ENCODE assay signal across 2 cellular contexts in the genomic region with DNA sequence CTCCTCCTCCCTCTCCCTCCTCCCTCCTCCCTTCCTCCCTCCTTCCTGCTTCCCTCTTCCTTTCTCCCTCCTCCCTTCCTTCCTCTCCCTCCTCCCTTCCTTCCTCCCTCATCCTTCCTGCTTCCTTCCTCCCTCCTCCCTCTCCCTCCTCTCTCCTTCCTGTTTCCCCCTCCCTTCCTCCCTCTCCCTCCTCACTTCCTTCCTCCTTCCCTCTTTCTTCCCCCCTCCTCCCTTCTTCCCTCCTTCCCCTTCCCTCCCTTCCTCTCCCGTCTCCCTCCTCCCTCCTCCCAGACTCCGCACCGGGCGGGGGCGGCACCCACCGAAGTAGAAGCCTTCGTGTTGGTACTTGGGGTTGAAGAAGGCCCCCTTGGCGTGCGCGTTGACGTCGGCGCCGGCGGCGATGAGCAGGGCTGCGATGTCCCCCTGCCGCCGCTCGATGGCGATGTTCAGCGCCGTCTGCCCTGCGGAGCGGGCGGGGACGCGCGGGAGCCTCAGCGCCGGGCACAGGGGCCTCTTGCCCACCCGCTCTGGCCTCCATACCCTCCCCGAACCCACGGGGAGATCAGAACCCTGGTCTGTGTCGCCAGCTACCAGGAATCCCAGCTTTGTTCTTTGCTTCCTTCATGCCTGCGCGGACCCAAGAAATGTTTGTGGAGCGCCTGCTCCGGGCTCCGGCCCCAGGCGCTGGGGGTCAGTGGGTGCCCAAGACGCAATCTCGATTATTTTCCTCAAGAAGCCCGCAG.
TF ChIP-seq lines count a peak whose summit lies in the region.

No MANE protein-coding gene starts in this region.

TF ChIP-seq in IMR-90, 13 proteins besides CTCF, POLR2A, EP300 and RAD21:
- TF ChIP-seq FOS (IDR thresholded peaks at IDR 0.05; ENCODE audit: low read depth, low read length) (no peak), RCOR1 (IDR thresholded peaks at IDR 0.05; ENCODE audit: insufficient replicate concordance, low read length) (no peak), MAFK (IDR thresholded peaks at IDR 0.05; ENCODE audit: low read depth, low read length) (no peak), MAZ (IDR thresholded peaks at IDR 0.05; ENCODE audit: borderline replicate concordance, low read depth, low read length) (peak; percentile 69; the same call in 1 of the 2 replicates), CHD1 (IDR thresholded peaks at IDR 0.05; ENCODE audit: low read depth, low read length) (no peak), BHLHE40 (IDR thresholded peaks at IDR 0.05; ENCODE audit: low read depth, low read length) (no peak), NFE2L2 (IDR thresholded peaks at IDR 0.05; ENCODE audit: low read depth, low read length) (no peak), CEBPB (IDR thresholded peaks at IDR 0.05; ENCODE audit: low read depth, low read length) (no peak), SMC3 (IDR thresholded peaks at IDR 0.05; ENCODE audit: low read depth, low read length) (peak; percentile 44; the same call in 1 of the 2 replicates), MXI1 (IDR thresholded peaks at IDR 0.05; ENCODE audit: borderline replicate concordance, low read depth, low read length) (no peak), RFX5 (IDR thresholded peaks at IDR 0.05; ENCODE audit: low read depth, low read length) (no peak)
- TF ChIP-seq, protein P1, sequence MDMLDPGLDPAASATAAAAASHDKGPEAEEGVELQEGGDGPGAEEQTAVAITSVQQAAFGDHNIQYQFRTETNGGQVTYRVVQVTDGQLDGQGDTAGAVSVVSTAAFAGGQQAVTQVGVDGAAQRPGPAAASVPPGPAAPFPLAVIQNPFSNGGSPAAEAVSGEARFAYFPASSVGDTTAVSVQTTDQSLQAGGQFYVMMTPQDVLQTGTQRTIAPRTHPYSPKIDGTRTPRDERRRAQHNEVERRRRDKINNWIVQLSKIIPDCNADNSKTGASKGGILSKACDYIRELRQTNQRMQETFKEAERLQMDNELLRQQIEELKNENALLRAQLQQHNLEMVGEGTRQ (IDR thresholded peaks at IDR 0.05; ENCODE audit: low read depth, low read length), result no peak
- TF ChIP-seq, protein P2, sequence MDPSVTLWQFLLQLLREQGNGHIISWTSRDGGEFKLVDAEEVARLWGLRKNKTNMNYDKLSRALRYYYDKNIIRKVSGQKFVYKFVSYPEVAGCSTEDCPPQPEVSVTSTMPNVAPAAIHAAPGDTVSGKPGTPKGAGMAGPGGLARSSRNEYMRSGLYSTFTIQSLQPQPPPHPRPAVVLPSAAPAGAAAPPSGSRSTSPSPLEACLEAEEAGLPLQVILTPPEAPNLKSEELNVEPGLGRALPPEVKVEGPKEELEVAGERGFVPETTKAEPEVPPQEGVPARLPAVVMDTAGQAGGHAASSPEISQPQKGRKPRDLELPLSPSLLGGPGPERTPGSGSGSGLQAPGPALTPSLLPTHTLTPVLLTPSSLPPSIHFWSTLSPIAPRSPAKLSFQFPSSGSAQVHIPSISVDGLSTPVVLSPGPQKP (IDR thresholded peaks at IDR 0.05; ENCODE audit: borderline replicate concordance, low read depth, low read length), result no peak

TF ChIP-seq in HepG2, 621 proteins besides CTCF, POLR2A, EP300 and RAD21 (continues in another document):
- TF ChIP-seq ZNF501 (CRISPR knock-in tag; IDR thresholded peaks at IDR 0.05) (0 out of 2 replicates have a peak, but pooled peaks have one; percentile 26), HNRNPL (IDR thresholded peaks at IDR 0.05; ENCODE audit: low read depth, low read length) (0 out of 2 replicates have a peak, but pooled peaks have one; percentile 33), PHF8 (CRISPR knock-in tag; IDR thresholded peaks at IDR 0.05) (peak; percentile 44; the same call in 1 of the 2 replicates), REXO4 (CRISPR knock-in tag; IDR thresholded peaks at IDR 0.05; ENCODE audit: borderline replicate concordance) (no peak), YY1 (IDR thresholded peaks at IDR 0.05; ENCODE audit: insufficient read depth, insufficient replicate concordance, low read depth, low read length) (peak; percentile 15), MAZ (IDR thresholded peaks at IDR 0.05; ENCODE audit: borderline replicate concordance, low read depth, low read length) (no peak), MAZ (CRISPR knock-in tag; IDR thresholded peaks at IDR 0.05; ENCODE audit: low read depth) (peak; percentile 30; the same call in 1 of the 2 replicates), ZFY (CRISPR knock-in tag; IDR thresholded peaks at IDR 0.05) (0 out of 2 replicates have a peak, but pooled peaks have one; percentile 23), ZNF777 (CRISPR knock-in tag; IDR thresholded peaks at IDR 0.05) (0 out of 2 replicates have a peak, but pooled peaks have one; percentile 34), PCBP1 (IDR thresholded peaks at IDR 0.05; ENCODE audit: borderline replicate concordance, low read depth, low read length) (0 out of 2 replicates have a peak, but pooled peaks have one; percentile 24), HOXA3 (CRISPR knock-in tag; IDR thresholded peaks at IDR 0.05) (peak; percentile 64; the same call in 1 of the 2 replicates), GABPA (IDR thresholded peaks at IDR 0.05; ENCODE audit: low read depth, low read length) (no peak), GABPA (CRISPR knock-in tag; IDR thresholded peaks at IDR 0.05; ENCODE audit: low read depth) (peak; percentile 26), ZNF768 (CRISPR knock-in tag; IDR thresholded peaks at IDR 0.05) (0 out of 2 replicates have a peak, but pooled peaks have one; percentile 14), PCBP2 (optimal IDR thresholded peaks at IDR 0.05; ENCODE audit: low read depth, low read length, poor library complexity, severe bottlenecking) (peak; percentile 96), KDM5A (IDR thresholded peaks at IDR 0.05; ENCODE audit: borderline replicate concordance, low read length) (no peak), ZBTB38 (CRISPR knock-in tag; IDR thresholded peaks at IDR 0.05) (peak; percentile 47; the same call in 1 of the 2 replicates), SALL1 (CRISPR knock-in tag; IDR thresholded peaks at IDR 0.05) (peak; percentile 49; the same call in 1 of the 2 replicates), ZFX (CRISPR knock-in tag; IDR thresholded peaks at IDR 0.05; ENCODE audit: low read depth) (peak; percentile 19; the same call in 1 of the 2 replicates), HNRNPK (IDR thresholded peaks at IDR 0.05; ENCODE audit: low read depth, low read length, poor library complexity, severe bottlenecking) (peak; percentile 89), STAG1 (CRISPR knock-in tag; IDR thresholded peaks at IDR 0.05) (peak; percentile 59)
- TF ChIP-seq, protein P3, sequence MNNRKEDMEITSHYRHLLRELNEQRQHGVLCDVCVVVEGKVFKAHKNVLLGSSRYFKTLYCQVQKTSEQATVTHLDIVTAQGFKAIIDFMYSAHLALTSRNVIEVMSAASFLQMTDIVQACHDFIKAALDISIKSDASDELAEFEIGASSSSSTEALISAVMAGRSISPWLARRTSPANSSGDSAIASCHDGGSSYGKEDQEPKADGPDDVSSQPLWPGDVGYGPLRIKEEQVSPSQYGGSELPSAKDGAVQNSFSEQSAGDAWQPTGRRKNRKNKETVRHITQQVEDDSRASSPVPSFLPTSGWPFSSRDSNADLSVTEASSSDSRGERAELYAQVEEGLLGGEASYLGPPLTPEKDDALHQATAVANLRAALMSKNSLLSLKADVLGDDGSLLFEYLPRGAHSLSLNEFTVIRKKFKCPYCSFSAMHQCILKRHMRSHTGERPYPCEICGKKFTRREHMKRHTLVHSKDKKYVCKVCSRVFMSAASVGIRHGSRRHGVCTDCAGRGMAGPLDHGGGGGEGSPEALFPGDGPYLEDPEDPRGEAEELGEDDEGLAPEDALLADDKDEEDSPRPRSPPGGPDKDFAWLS (CRISPR knock-in tag; IDR thresholded peaks at IDR 0.05; ENCODE audit: borderline replicate concordance), result no peak
- TF ChIP-seq, protein P4, sequence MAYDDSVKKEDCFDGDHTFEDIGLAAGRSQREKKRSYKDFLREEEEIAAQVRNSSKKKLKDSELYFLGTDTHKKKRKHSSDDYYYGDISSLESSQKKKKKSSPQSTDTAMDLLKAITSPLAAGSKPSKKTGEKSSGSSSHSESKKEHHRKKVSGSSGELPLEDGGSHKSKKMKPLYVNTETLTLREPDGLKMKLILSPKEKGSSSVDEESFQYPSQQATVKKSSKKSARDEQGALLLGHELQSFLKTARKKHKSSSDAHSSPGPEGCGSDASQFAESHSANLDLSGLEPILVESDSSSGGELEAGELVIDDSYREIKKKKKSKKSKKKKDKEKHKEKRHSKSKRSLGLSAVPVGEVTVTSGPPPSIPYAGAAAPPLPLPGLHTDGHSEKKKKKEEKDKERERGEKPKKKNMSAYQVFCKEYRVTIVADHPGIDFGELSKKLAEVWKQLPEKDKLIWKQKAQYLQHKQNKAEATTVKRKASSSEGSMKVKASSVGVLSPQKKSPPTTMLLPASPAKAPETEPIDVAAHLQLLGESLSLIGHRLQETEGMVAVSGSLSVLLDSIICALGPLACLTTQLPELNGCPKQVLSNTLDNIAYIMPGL (CRISPR knock-in tag; IDR thresholded peaks at IDR 0.05; ENCODE audit: borderline replicate concordance in 1 of 2, low read depth in 1 of 2), result peak in 1 of 2 experiments; percentile 36; a peak in 1 of 4 replicates
- TF ChIP-seq, protein P5, sequence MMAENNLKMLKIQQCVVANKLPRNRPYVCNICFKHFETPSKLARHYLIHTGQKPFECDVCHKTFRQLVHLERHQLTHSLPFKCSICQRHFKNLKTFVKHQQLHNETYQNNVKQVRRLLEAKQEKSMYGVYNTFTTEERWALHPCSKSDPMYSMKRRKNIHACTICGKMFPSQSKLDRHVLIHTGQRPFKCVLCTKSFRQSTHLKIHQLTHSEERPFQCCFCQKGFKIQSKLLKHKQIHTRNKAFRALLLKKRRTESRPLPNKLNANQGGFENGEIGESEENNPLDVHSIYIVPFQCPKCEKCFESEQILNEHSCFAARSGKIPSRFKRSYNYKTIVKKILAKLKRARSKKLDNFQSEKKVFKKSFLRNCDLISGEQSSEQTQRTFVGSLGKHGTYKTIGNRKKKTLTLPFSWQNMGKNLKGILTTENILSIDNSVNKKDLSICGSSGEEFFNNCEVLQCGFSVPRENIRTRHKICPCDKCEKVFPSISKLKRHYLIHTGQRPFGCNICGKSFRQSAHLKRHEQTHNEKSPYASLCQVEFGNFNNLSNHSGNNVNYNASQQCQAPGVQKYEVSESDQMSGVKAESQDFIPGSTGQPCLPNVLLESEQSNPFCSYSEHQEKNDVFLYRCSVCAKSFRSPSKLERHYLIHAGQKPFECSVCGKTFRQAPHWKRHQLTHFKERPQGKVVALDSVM (CRISPR knock-in tag; IDR thresholded peaks at IDR 0.05), result peak; percentile 11; the same call in 1 of the 2 replicates
- TF ChIP-seq, protein P6, sequence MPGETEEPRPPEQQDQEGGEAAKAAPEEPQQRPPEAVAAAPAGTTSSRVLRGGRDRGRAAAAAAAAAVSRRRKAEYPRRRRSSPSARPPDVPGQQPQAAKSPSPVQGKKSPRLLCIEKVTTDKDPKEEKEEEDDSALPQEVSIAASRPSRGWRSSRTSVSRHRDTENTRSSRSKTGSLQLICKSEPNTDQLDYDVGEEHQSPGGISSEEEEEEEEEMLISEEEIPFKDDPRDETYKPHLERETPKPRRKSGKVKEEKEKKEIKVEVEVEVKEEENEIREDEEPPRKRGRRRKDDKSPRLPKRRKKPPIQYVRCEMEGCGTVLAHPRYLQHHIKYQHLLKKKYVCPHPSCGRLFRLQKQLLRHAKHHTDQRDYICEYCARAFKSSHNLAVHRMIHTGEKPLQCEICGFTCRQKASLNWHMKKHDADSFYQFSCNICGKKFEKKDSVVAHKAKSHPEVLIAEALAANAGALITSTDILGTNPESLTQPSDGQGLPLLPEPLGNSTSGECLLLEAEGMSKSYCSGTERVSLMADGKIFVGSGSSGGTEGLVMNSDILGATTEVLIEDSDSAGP (CRISPR knock-in tag; IDR thresholded peaks at IDR 0.05; ENCODE audit: borderline replicate concordance), result peak; percentile 47; the same call in 1 of the 2 replicates
- TF ChIP-seq, protein P7, sequence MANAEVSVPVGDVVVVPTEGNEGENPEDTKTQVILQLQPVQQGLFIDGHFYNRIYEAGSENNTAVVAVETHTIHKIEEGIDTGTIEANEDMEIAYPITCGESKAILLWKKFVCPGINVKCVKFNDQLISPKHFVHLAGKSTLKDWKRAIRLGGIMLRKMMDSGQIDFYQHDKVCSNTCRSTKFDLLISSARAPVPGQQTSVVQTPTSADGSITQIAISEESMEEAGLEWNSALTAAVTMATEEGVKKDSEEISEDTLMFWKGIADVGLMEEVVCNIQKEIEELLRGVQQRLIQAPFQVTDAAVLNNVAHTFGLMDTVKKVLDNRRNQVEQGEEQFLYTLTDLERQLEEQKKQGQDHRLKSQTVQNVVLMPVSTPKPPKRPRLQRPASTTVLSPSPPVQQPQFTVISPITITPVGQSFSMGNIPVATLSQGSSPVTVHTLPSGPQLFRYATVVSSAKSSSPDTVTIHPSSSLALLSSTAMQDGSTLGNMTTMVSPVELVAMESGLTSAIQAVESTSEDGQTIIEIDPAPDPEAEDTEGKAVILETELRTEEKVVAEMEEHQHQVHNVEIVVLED (CRISPR knock-in tag; IDR thresholded peaks at IDR 0.05; ENCODE audit: borderline replicate concordance), result peak; percentile 69
- TF ChIP-seq, protein P8, sequence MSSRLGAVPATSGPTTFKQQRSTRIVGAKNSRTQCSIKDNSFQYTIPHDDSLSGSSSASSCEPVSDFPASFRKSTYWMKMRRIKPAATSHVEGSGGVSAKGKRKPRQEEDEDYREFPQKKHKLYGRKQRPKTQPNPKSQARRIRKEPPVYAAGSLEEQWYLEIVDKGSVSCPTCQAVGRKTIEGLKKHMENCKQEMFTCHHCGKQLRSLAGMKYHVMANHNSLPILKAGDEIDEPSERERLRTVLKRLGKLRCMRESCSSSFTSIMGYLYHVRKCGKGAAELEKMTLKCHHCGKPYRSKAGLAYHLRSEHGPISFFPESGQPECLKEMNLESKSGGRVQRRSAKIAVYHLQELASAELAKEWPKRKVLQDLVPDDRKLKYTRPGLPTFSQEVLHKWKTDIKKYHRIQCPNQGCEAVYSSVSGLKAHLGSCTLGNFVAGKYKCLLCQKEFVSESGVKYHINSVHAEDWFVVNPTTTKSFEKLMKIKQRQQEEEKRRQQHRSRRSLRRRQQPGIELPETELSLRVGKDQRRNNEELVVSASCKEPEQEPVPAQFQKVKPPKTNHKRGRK (CRISPR knock-in tag; IDR thresholded peaks at IDR 0.05), result peak; percentile 51; the same call in 1 of the 2 replicates
- TF ChIP-seq, protein P9, sequence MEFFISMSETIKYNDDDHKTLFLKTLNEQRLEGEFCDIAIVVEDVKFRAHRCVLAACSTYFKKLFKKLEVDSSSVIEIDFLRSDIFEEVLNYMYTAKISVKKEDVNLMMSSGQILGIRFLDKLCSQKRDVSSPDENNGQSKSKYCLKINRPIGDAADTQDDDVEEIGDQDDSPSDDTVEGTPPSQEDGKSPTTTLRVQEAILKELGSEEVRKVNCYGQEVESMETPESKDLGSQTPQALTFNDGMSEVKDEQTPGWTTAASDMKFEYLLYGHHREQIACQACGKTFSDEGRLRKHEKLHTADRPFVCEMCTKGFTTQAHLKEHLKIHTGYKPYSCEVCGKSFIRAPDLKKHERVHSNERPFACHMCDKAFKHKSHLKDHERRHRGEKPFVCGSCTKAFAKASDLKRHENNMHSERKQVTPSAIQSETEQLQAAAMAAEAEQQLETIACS (CRISPR knock-in tag; IDR thresholded peaks at IDR 0.05), result peak; percentile 72
